ENCODE assay signal across 31 cellular contexts in the genomic region with DNA sequence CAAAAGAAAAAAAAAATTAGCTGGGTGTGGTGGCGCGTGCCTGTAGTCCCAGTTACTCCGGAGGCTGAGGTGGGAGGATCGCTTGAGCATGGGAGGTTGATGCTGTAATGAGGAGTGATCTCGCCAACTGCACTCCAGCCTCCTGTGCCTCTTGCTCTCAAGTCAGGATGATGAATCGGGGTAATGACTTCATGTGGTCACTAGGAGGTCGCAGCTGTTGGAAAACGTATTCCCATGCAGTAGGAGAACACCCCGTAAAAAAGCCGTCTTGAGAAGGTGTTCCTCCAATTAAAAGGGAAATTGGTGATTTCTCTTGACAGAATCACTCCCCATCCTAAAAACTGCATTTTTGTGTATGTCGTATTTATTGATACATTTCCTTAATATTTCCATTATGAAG. TPM values are rescaled to one million over a fixed set of nuclear protein-coding genes. Genes with fewer than 3 reads are reported as not detected.
"Had no signal": no experiment of that assay in that cellular context is flagged by ENCODE, and none has a peak within 500 bp of the region (broad histone marks: within the 10 kb centered on the region; RNA-seq: fewer than 3 reads in every experiment).

No MANE protein-coding gene starts in this region.

- H3K27me3 Mint-ChIP-seq: activated B cell treated with CpG ODN at 0.5 μM for 24 hours; activated CD4-positive, alpha-beta memory T cell treated with anti-CD3 and anti-CD28 coated beads for 36 hours; activated CD4-positive, alpha-beta T cell treated with anti-CD3 and anti-CD28 coated beads for 36 hours; activated naive CD4-positive, alpha-beta T cell treated with anti-CD3 and anti-CD28 coated beads, Interleukin-2, amount 50 U/mL, for 24 hours; naive thymus-derived CD8-positive, alpha-beta T cell had no signal

- H3K36me3 Mint-ChIP-seq: activated CD4-positive, alpha-beta memory T cell treated with anti-CD3 and anti-CD28 coated beads for 36 hours; activated naive CD4-positive, alpha-beta T cell treated with anti-CD3 and anti-CD28 coated beads, Interleukin-2, amount 50 U/mL, for 24 hours; naive thymus-derived CD8-positive, alpha-beta T cell; neural progenitor cell had no signal

- H3K36me3 ChIP-seq: cardiac muscle cell, heart right ventricle, lower lobe of right lung, neural progenitor cell, spleen, vagina had no signal

- H3K27ac ChIP-seq: body of pancreas, cardiac muscle cell, heart right ventricle, lower lobe of right lung, neural progenitor cell, spleen, testis, vagina had no signal

- FAIRE-seq: endometrium, kidney had no signal

- H3K9me3 ChIP-seq: body of pancreas, heart right ventricle, lower lobe of right lung, spleen, testis, vagina had no signal

- DNase-seq: activated B cell treated with CpG ODN at 0.5 μM for 24 hours; activated CD4-positive, alpha-beta memory T cell treated with anti-CD3 and anti-CD28 coated beads for 36 hours; activated CD4-positive, alpha-beta T cell treated with anti-CD3 and anti-CD28 coated beads for 36 hours; activated gamma-delta T cell treated with Interleukin-2 at 50 U/mL for 16 hours; anterior cingulate cortex; body of pancreas; cortex of kidney; heart right ventricle; kidney; lower lobe of right lung; naive thymus-derived CD8-positive, alpha-beta T cell; stimulated activated CD4-positive, alpha-beta T cell treated with anti-CD3 and anti-CD28 coated beads, Interleukin-4, amount 100 ng/mL, for 1 hour; stimulated activated naive CD4-positive, alpha-beta T cell; T1000; testis; trophoblast cell had no signal

- H3K27ac Mint-ChIP-seq: activated B cell treated with CpG ODN at 0.5 μM for 24 hours; activated CD4-positive, alpha-beta memory T cell treated with anti-CD3 and anti-CD28 coated beads for 36 hours; activated CD4-positive, alpha-beta T cell treated with anti-CD3 and anti-CD28 coated beads for 36 hours; activated naive CD4-positive, alpha-beta T cell treated with anti-CD3 and anti-CD28 coated beads, Interleukin-2, amount 50 U/mL, for 24 hours; activated T-helper 1 cell treated with anti-CD3 and anti-CD28 coated beads, Interleukin-12 subunit alpha, Interleukin-12 subunit beta, Interleukin-2, Interleukin-4 antibody, amounts not matched to agents 30 ng/mL and 10 ng/mL and 1 ng/mL, durations not matched to agents 14 hours and 24 hours and 36 hours; naive thymus-derived CD8-positive, alpha-beta T cell; neural progenitor cell had no signal

- H3K9me3 Mint-ChIP-seq: activated CD4-positive, alpha-beta memory T cell treated with anti-CD3 and anti-CD28 coated beads for 36 hours; activated naive CD4-positive, alpha-beta T cell treated with anti-CD3 and anti-CD28 coated beads, Interleukin-2, amount 50 U/mL, for 24 hours; activated T-helper 1 cell treated with anti-CD3 and anti-CD28 coated beads, Interleukin-12 subunit alpha, Interleukin-12 subunit beta, Interleukin-2, Interleukin-4 antibody, amounts not matched to agents 30 ng/mL and 10 ng/mL and 1 ng/mL, durations not matched to agents 14 hours and 24 hours and 36 hours; naive thymus-derived CD8-positive, alpha-beta T cell had no signal

- ATAC-seq: activated CD4-positive, alpha-beta T cell treated with anti-CD3 and anti-CD28 coated beads for 36 hours; body of pancreas; heart right ventricle; left lobe of liver; lower lobe of right lung; naive thymus-derived CD8-positive, alpha-beta T cell had no signal

- H3K4me1 ChIP-seq: lower lobe of right lung, neural progenitor cell, testis, vagina had no signal

- H3K9ac ChIP-seq: neural progenitor cell had no signal

- H3K4me3 Mint-ChIP-seq: activated B cell treated with CpG ODN at 0.5 μM for 24 hours; activated CD4-positive, alpha-beta memory T cell treated with anti-CD3 and anti-CD28 coated beads for 36 hours; activated CD4-positive, alpha-beta T cell treated with anti-CD3 and anti-CD28 coated beads for 36 hours; activated naive CD4-positive, alpha-beta T cell treated with anti-CD3 and anti-CD28 coated beads, Interleukin-2, amount 50 U/mL, for 24 hours; activated T-helper 1 cell treated with anti-CD3 and anti-CD28 coated beads, Interleukin-12 subunit alpha, Interleukin-12 subunit beta, Interleukin-2, Interleukin-4 antibody, amounts not matched to agents 30 ng/mL and 10 ng/mL and 1 ng/mL, durations not matched to agents 14 hours and 24 hours and 36 hours; naive thymus-derived CD8-positive, alpha-beta T cell; neural progenitor cell had no signal

- H3K27me3 ChIP-seq: body of pancreas, cardiac muscle cell, neural progenitor cell, spleen, testis, vagina had no signal

- H3K4me2 ChIP-seq: neural progenitor cell had no signal

- H3K4me3 ChIP-seq: body of pancreas, cardiac muscle cell, heart right ventricle, lower lobe of right lung, neural progenitor cell, spleen, testis, vagina had no signal

RNA-seq across cellular contexts. Expression of a gene that starts 2.2 kb away (rescaled TPM):
- polyA plus RNA-seq: naive thymus-derived CD8-positive, alpha-beta T cell had no signal

RNA-seq across cellular contexts. Expression of a gene that starts 5.9 kb away (rescaled TPM):
- total RNA-seq: activated B cell treated with CpG ODN at 0.5 μM for 24 hours; activated CD4-positive, alpha-beta memory T cell treated with anti-CD3 and anti-CD28 coated beads for 36 hours; activated CD4-positive, alpha-beta T cell treated with anti-CD3 and anti-CD28 coated beads for 36 hours; activated T-helper 1 cell treated with anti-CD3 and anti-CD28 coated beads, Interleukin-12 subunit alpha, Interleukin-12 subunit beta, Interleukin-2, Interleukin-4 antibody, amounts not matched to agents 30 ng/mL and 10 ng/mL and 1 ng/mL, durations not matched to agents 14 hours and 24 hours and 36 hours; body of pancreas; cardiac muscle cell; cerebellum; epithelial cell of proximal tubule; fibroblast of villous mesenchyme; heart right ventricle; kidney; left lobe of liver; lower lobe of right lung; mesenteric fat pad; naive thymus-derived CD8-positive, alpha-beta T cell; osteoblast; posterior vena cava; renal cortical epithelial cell; spleen; vagina had no signal
- polyA plus RNA-seq: cardiac muscle cell; heart right ventricle; naive thymus-derived CD8-positive, alpha-beta T cell; spleen had no signal
